Comparison of ENCODE assay signal across 16 cellular contexts in the genomic region with DNA sequence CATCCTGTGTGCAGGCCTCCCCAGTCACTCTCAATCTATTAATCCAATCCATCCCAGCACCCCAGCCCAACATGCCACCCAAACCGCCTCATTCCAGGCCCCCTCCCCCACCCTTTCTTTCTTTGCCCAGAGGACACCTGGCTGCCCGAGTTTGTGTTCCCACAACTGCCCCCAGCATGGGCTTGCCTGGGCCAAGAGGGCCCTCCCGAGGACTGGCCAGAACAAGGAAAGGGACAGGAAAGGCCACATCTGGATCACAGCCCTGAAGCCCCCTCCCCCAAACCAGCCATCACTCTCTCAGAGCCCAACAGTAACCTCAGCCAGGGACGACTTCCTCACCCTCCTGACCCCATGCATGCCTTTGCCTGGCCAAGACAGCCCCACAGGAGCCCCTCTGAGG. TPM values are rescaled to one million over a fixed set of nuclear protein-coding genes. Genes with fewer than 3 reads are reported as not detected.
DNase-seq lines count a peak whose midpoint lies in the region; ATAC-seq and TF ChIP-seq lines count a peak whose summit lies in the region.
"Had no signal": no experiment of that assay in that cellular context is flagged by ENCODE, and none has a peak within 500 bp of the region (broad histone marks: within the 10 kb centered on the region; RNA-seq: fewer than 3 reads in every experiment).

No MANE protein-coding gene starts in this region.

- no peak for TF ChIP-seq CTCF in astrocyte of the spinal cord (IDR thresholded peaks at IDR 0.05; ENCODE audit: low read depth, low read length)
- no peak for TF ChIP-seq CTCF in left lung (IDR thresholded peaks at IDR 0.05)
- TF ChIP-seq CTCF in smooth muscle cell (IDR thresholded peaks at IDR 0.05; ENCODE audit: borderline replicate concordance, insufficient read depth, poor library complexity, severe bottlenecking) = no peak

- intact Hi-C loops in left lung (cut with DNase I) = no loop called here

- no peak overlapping the region for H2AFZ ChIP-seq in smooth muscle cell (ENCODE audit: low read depth)

- H3K9ac ChIP-seq in BLaER1 (0 out of 2 replicates have a peak overlapping the region, but pooled peaks have one; percentile 34), smooth muscle cell (ENCODE audit: low read depth) (peak overlapping the region; percentile 29)

- H3K27ac ChIP-seq in BLaER1 (peak overlapping the region; percentile 60), left lung (no peak overlapping the region), smooth muscle cell (ENCODE audit: low read depth) (peak overlapping the region; percentile 97)
- H3K27ac ChIP-seq: neutrophil, SJSA1 had no signal

- peaks cover 65% of the 10 kb centered on the region for H3K79me2 ChIP-seq in smooth muscle cell (ENCODE audit: low read depth)

- H3K4me2 ChIP-seq in BLaER1 (peak overlapping the region; percentile 49), smooth muscle cell (peak overlapping the region; percentile 93)

- no peaks in the 10 kb centered on the region for H3K9me3 ChIP-seq in BLaER1
- H3K9me3 ChIP-seq in left lung = no peaks in the 10 kb centered on the region
- no peaks in the 10 kb centered on the region for H3K9me3 ChIP-seq in smooth muscle cell (replicated peaks; ENCODE audit: low read depth)
- H3K9me3 ChIP-seq: neutrophil, SJSA1 had no signal

- H3K36me3 ChIP-seq in BLaER1 = peaks cover 49% of the 10 kb centered on the region
- H3K36me3 ChIP-seq in left lung = no peaks in the 10 kb centered on the region
- H3K36me3 ChIP-seq in smooth muscle cell (ENCODE audit: low read depth) = no peaks in the 10 kb centered on the region
- H3K36me3 ChIP-seq: neutrophil, SJSA1 had no signal

- H3K4me1 ChIP-seq in BLaER1 (peaks cover 50% of the 10 kb centered on the region), left lung (peaks cover 3 to 32% of the 10 kb centered on the region in 2 donors), smooth muscle cell (ENCODE audit: low read depth) (peaks cover 35% of the 10 kb centered on the region)

- H3K4me3 ChIP-seq in BLaER1 = no peak overlapping the region
- H3K4me3 ChIP-seq in astrocyte of the spinal cord (ENCODE audit: low read depth, low read length) = peak overlapping the region; percentile 34
- peak overlapping the region; percentile 22 to 23 for H3K4me3 ChIP-seq in left lung
- peak overlapping the region; percentile 50 for H3K4me3 ChIP-seq in smooth muscle cell
- H3K4me3 ChIP-seq: SJSA1 had no signal

- no peak for ATAC-seq in left lung
- no peak for ATAC-seq in HG03521 (IDR thresholded peaks at IDR 0.05; ENCODE audit: unreplicated experiment)
- ATAC-seq: CD8-positive, alpha-beta T cell had no signal

- H3K27me3 ChIP-seq in BLaER1 (no peaks in the 10 kb centered on the region), left lung (no peaks in the 10 kb centered on the region), smooth muscle cell (ENCODE audit: low read depth) (no peaks in the 10 kb centered on the region)
- H3K27me3 ChIP-seq: neutrophil, SJSA1 had no signal

- DNase-seq in astrocyte of the spinal cord (ENCODE audit: low read depth, low spot score) (no peak), left lung (no peak), smooth muscle cell (lab: John Stamatoyannopoulos, UW; ENCODE audit: unreplicated experiment) (no peak), middle frontal gyrus (ENCODE audit: extremely low spot score, low spot score) (no peak)
- no peak for DNase-seq in activated CD4-positive, alpha-beta T cell treated with anti-CD3 and anti-CD28 coated beads, Interleukin-2, amount 50 U/mL, for 1 hour
- no peak for DNase-seq in activated CD4-positive, alpha-beta T cell treated with anti-CD3 and anti-CD28 coated beads for 48 hours
- DNase-seq: CD8-positive, alpha-beta T cell; dorsolateral prefrontal cortex; Kasumi-1; NCI-H1930; NCI-H82; stimulated activated CD8-positive, alpha-beta memory T cell treated with anti-CD3 and anti-CD28 coated beads, Interleukin-4, amount 100 ng/mL, for 48 hours had no signal

- WGBS in smooth muscle cell (ENCODE audit: low lambda C conversion rate) = 53% methylated on average over 4 of the region's 4 CpGs

- peaks cover 44% of the 10 kb centered on the region for H3F3A ChIP-seq in smooth muscle cell (ENCODE audit: low read depth)

- in situ Hi-C loops in astrocyte of the spinal cord (cut with HindIII; ENCODE audit: low sequenced_read_pairs) = no loop called here

- H4K20me1 ChIP-seq in BLaER1 (peaks cover 26% of the 10 kb centered on the region; the same call in 1 of the 2 replicates), smooth muscle cell (ENCODE audit: low read depth) (peaks cover 46% of the 10 kb centered on the region)

RNA-seq across cellular contexts. Expression of a gene that starts 1.2 kb away (rescaled TPM):
- 100 to 1,000 TPM; 303 to 327 TPM for total RNA-seq in left lung
- total RNA-seq in smooth muscle cell = 61.5 and 67.7 TPM in 2 replicates
- 45.0 and 52.3 TPM in 2 replicates for polyA plus RNA-seq in smooth muscle cell
- total RNA-seq: CD8-positive, alpha-beta T cell had no signal

Comparison
In these comparisons a context has a peak if more than half of its experiments do, and no peak if none do; other contexts are left out.
1. H3K27ac ChIP-seq: peak in BLaER1 (single experiment) and smooth muscle cell (single experiment); none in left lung (0 of 2).